1 cellular context compared by ENCODE assay signal in genomic region chr5:149595105-149595504, GRCh38. TPM values are rescaled to one million over a fixed set of nuclear protein-coding genes. Genes with fewer than 3 reads are reported as not detected.
"Had no signal": no experiment of that assay in that cellular context is flagged by ENCODE, and none has a peak within 500 bp of the region (broad histone marks: within the 10 kb centered on the region; RNA-seq: fewer than 3 reads in every experiment).

No MANE protein-coding gene starts in this region.

RNA-seq across cellular contexts. Expression of gene ARHGEF37, which starts 13.8 kb away (rescaled TPM):
- polyA plus RNA-seq: naive thymus-derived CD8-positive, alpha-beta T cell had no signal
